In genomic region chr17:2851615-2852014, GRCh38 we compare ENCODE assay signal across 14 cellular contexts.
"Had no signal": no experiment of that assay in that cellular context is flagged by ENCODE, and none has a peak within 500 bp of the region (broad histone marks: within the 10 kb centered on the region; RNA-seq: fewer than 3 reads in every experiment).

No MANE protein-coding gene starts in this region.

- H3K36me3 Mint-ChIP-seq: activated naive CD8-positive, alpha-beta T cell treated with anti-CD3 and anti-CD28 coated beads, Interleukin-2, amount 10 ng/mL, durations not matched to agents 7 days and 5 days; mesothelial cell of epicardium had no signal

- H3K4me3 Mint-ChIP-seq: activated naive CD8-positive, alpha-beta T cell treated with anti-CD3 and anti-CD28 coated beads, Interleukin-2, amount 10 ng/mL, durations not matched to agents 7 days and 5 days had no signal

- H3K9me3 ChIP-seq: ascending aorta, prostate gland, testis had no signal

- H3K27me3 ChIP-seq: ascending aorta, testis had no signal

- H3K27ac Mint-ChIP-seq: activated CD4-positive, alpha-beta memory T cell treated with anti-CD3 and anti-CD28 coated beads, Interleukin-2, amount 10 ng/mL, durations not matched to agents 7 days and 5 days; activated naive CD8-positive, alpha-beta T cell treated with anti-CD3 and anti-CD28 coated beads, Interleukin-2, amount 10 ng/mL, durations not matched to agents 7 days and 5 days; mesothelial cell of epicardium; stimulated activated naive CD8-positive, alpha-beta T cell treated with anti-CD3 and anti-CD28 coated beads, Interleukin-15, Interleukin-2, amounts not matched to agents 100 ng/mL and 50 ng/mL, for 24 hours had no signal

- H3K36me3 ChIP-seq: ascending aorta, prostate gland had no signal

- H3K9me3 Mint-ChIP-seq: activated CD4-positive, alpha-beta memory T cell treated with anti-CD3 and anti-CD28 coated beads, Interleukin-2, amount 10 ng/mL, durations not matched to agents 7 days and 5 days; activated naive CD8-positive, alpha-beta T cell treated with anti-CD3 and anti-CD28 coated beads, Interleukin-2, amount 10 ng/mL, durations not matched to agents 7 days and 5 days; mesothelial cell of epicardium; stimulated activated naive CD8-positive, alpha-beta T cell treated with anti-CD3 and anti-CD28 coated beads, Interleukin-15, Interleukin-2, amounts not matched to agents 100 ng/mL and 50 ng/mL, for 24 hours had no signal

- H3K27ac ChIP-seq: prostate gland, testis had no signal

- DNase-seq: activated CD4-positive, alpha-beta memory T cell treated with anti-CD3 and anti-CD28 coated beads, Interleukin-2, amount 10 ng/mL, durations not matched to agents 7 days and 5 days; activated gamma-delta T cell; activated naive CD8-positive, alpha-beta T cell treated with anti-CD3 and anti-CD28 coated beads, Interleukin-2, amount 10 ng/mL, durations not matched to agents 7 days and 5 days; activated T-cell treated with anti-CD3 and anti-CD28 coated beads, Interleukin-2, amount 50 U/mL, for 48 hours; dorsolateral prefrontal cortex; hippocampal formation; kidney glomerular epithelial cell; nucleus accumbens; stimulated activated CD4-positive, alpha-beta T cell treated with anti-CD3 and anti-CD28 coated beads, Interleukin-4, amount 100 ng/mL, for 1 hour; testis had no signal

- H3K4me3 ChIP-seq: ascending aorta, dorsolateral prefrontal cortex, prostate gland, testis had no signal

- H3K4me1 ChIP-seq: prostate gland had no signal
